In the genomic region with DNA sequence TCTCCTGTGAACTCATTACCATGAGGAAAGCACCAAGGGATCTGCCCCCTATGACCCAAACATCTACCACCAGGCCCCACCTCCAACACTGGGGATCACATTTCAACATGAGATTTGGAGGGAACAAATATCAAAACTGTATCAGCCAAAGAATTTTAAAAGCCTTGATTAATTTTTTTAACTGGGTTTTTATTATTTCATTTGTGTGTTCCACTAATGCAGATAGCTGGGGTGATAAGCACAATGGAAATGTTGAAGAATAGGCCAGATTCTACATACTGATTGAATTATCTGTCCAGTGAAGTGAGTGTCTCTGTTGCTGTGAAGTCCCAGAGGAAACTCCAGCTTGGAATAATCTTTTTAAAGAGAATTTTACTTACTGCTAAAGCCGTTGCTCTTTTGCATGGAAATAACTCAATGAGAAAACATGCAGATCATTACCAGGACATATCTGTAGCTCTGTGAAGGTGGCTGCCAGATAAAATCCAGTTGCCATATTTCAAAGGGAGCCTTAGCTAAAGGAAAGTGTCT, we compare ENCODE assay signal across 28 cellular contexts. TPM values are rescaled to one million over a fixed set of nuclear protein-coding genes. Genes with fewer than 3 reads are reported as not detected.
"Had no signal": no experiment of that assay in that cellular context is flagged by ENCODE, and none has a peak within 500 bp of the region (broad histone marks: within the 10 kb centered on the region; RNA-seq: fewer than 3 reads in every experiment).

No MANE protein-coding gene starts in this region.

- DNase-seq: activated CD4-positive, alpha-beta memory T cell treated with anti-CD3 and anti-CD28 coated beads, Interleukin-2, amount 10 ng/mL, durations not matched to agents 7 days and 5 days; activated CD4-positive, alpha-beta T cell treated with anti-CD3 and anti-CD28 coated beads for 36 hours; activated CD4-positive, alpha-beta T cell treated with anti-CD3 and anti-CD28 coated beads, Interleukin-2, amount 10 ng/mL, durations not matched to agents 7 days and 5 days; activated CD4-positive, alpha-beta T cell treated with anti-CD3 and anti-CD28 coated beads, Interleukin-2, amount 50 U/mL, for 4 hours; activated CD4-positive, CD25-positive, alpha-beta regulatory T cell; activated CD4-positive, CD25-positive, alpha-beta regulatory T cell treated with anti-CD3 and anti-CD28 coated beads, Interleukin-2, amount 50 U/mL, for 72 hours; activated effector memory CD4-positive, alpha-beta T cell treated with Interleukin-2 at 50 U/mL for 16 hours; activated gamma-delta T cell treated with Interleukin-2 at 50 U/mL for 16 hours; activated naive CD4-positive, alpha-beta T cell treated with anti-CD3 and anti-CD28 coated beads, Interleukin-2, amount 50 U/mL, for 16 hours; activated naive CD4-positive, alpha-beta T cell treated with Interleukin-2 at 50 U/mL for 16 hours; activated T-cell treated with anti-CD3 and anti-CD28 coated beads, Interleukin-2, amount 50 U/mL, for 4 hours; amniotic stem cell; anterior cingulate cortex; brain microvascular endothelial cell; dorsolateral prefrontal cortex; effector memory CD4-positive, alpha-beta T cell; erythroblast; foreskin keratinocyte; T-helper 2 cell had no signal

- H3K36me3 ChIP-seq: brain microvascular endothelial cell, esophagus muscularis mucosa, gastroesophageal sphincter had no signal

- H3K9me3 ChIP-seq: esophagus muscularis mucosa, gastroesophageal sphincter had no signal

- ATAC-seq: activated CD4-positive, alpha-beta T cell treated with anti-CD3 and anti-CD28 coated beads for 36 hours; activated T-cell treated with anti-CD3 and anti-CD28 coated beads, Interleukin-2, amount 50 U/mL, for 4 hours; activated T-helper 17 cell treated with anti-CD3 and anti-CD28 coated beads, Interleukin-2, amount 50 U/mL, for 72 hours; foreskin keratinocyte; gastroesophageal sphincter had no signal

- H3K4me3 ChIP-seq: coronary artery, dorsolateral prefrontal cortex, esophagus muscularis mucosa, gastroesophageal sphincter had no signal

- H3K27me3 ChIP-seq: brain microvascular endothelial cell, dorsolateral prefrontal cortex, esophagus muscularis mucosa, foreskin keratinocyte had no signal

- H3K27ac ChIP-seq: brain microvascular endothelial cell, coronary artery, dorsolateral prefrontal cortex, esophagus muscularis mucosa, foreskin keratinocyte, gastroesophageal sphincter had no signal

RNA-seq across cellular contexts. Expression of a gene that starts 49.1 kb away (rescaled TPM):
- total RNA-seq: activated CD4-positive, alpha-beta memory T cell treated with anti-CD3 and anti-CD28 coated beads, Interleukin-2, amount 10 ng/mL, durations not matched to agents 7 days and 5 days; activated CD4-positive, alpha-beta T cell treated with anti-CD3 and anti-CD28 coated beads for 36 hours; activated CD4-positive, alpha-beta T cell treated with anti-CD3 and anti-CD28 coated beads, Interleukin-2, amount 10 ng/mL, durations not matched to agents 7 days and 5 days; activated T-helper 17 cell treated with anti-CD3 and anti-CD28 coated beads, Interleukin-2, amount 50 U/mL, for 72 hours; astrocyte; cardiac septum; fibroblast of lung; glomerular endothelial cell; T-helper 1 cell treated with Interleukin-12 subunit alpha and Interleukin-12 subunit beta and Interleukin-4 antibody, amounts not matched to agents 30 ng/mL and 1 ng/mL, for 36 hours had no signal
- polyA plus RNA-seq: fibroblast of lung had no signal
